ENCODE assay signal across 19 cellular contexts in genomic region chr5:116510525-116510924, GRCh38.
DNase-seq lines count a peak whose midpoint lies in the region; ATAC-seq and TF ChIP-seq lines count a peak whose summit lies in the region.
"Had no signal": no experiment of that assay in that cellular context is flagged by ENCODE, and none has a peak within 500 bp of the region (broad histone marks: within the 10 kb centered on the region; RNA-seq: fewer than 3 reads in every experiment).

No MANE protein-coding gene starts in this region.

- ATAC-seq in left cardiac atrium (peak; percentile 48 to 59), Right ventricle myocardium inferior (no peak), GM18502 (IDR thresholded peaks at IDR 0.05; ENCODE audit: poor library complexity, unreplicated experiment) (no peak)

- H3K4me3 ChIP-seq in endodermal cell (ENCODE audit: low read length) = no peak overlapping the region

- H3K4me1 Mint-ChIP-seq in endodermal cell (peaks cover 60% of the 10 kb centered on the region), nephron (peaks cover 82% of the 10 kb centered on the region)
- H3K4me1 Mint-ChIP-seq: IgD-negative memory B cell had no signal

- no peak overlapping the region for H3K27ac ChIP-seq in endodermal cell (ENCODE audit: low read depth, low read length)

- H3K9me3 Mint-ChIP-seq in endodermal cell (no peaks in the 10 kb centered on the region), nephron (no peaks in the 10 kb centered on the region)
- H3K9me3 Mint-ChIP-seq: CD4-positive, alpha-beta T cell had no signal

- DNase-seq in left cardiac atrium (no peak), Right ventricle myocardium inferior (ENCODE audit: missing footprints) (no peak), endodermal cell (peak; percentile 27), putamen (ENCODE audit: low spot score) (no peak), NCI-H2196 treated with DMSO at 0.1 percent for 48 hours (lab: John Stamatoyannopoulos, UW; ENCODE audit: unreplicated experiment) (no peak)
- DNase-seq in activated CD4-positive, alpha-beta T cell treated with anti-CD3 and anti-CD28 coated beads, Interleukin-2, amount 50 U/mL, for 4 hours = no peak
- DNase-seq: 8988T; BE2C; CD4-positive, alpha-beta T cell; HCEC 1CT; Kasumi-1; MM.1S; NCI-H1092 treated with DMSO at 0.1 percent for 48 hours; NCI-H187; OCI-M1; SIG-M5 had no signal

- H3K9me3 ChIP-seq in endodermal cell (ENCODE audit: control insufficient read depth, low read length) = no peaks in the 10 kb centered on the region

- peaks cover 8% of the 10 kb centered on the region for H3K4me1 ChIP-seq in endodermal cell (ENCODE audit: control insufficient read depth, insufficient read depth, low read length)

- TF ChIP-seq CTCF in endodermal cell (conservative IDR thresholded peaks at IDR 0.05) (no peak), nephron (IDR thresholded peaks at IDR 0.05; ENCODE audit: unreplicated experiment in 3 of 3) (no peak)

- no peaks in the 10 kb centered on the region for H3K36me3 ChIP-seq in endodermal cell (ENCODE audit: control insufficient read depth, insufficient read depth, low read length)
- H3K36me3 ChIP-seq: BE2C had no signal

- H3K27ac Mint-ChIP-seq in endodermal cell = peak overlapping the region; percentile 71
- peak overlapping the region in 2 of 3 experiments; percentile 26 to 65 for H3K27ac Mint-ChIP-seq in nephron
- H3K27ac Mint-ChIP-seq: CD4-positive, alpha-beta T cell; IgD-negative memory B cell had no signal

- H3K27me3 Mint-ChIP-seq in endodermal cell (ENCODE audit: insufficient read depth) = no peaks in the 10 kb centered on the region
- no peaks in the 10 kb centered on the region for H3K27me3 Mint-ChIP-seq in nephron (ENCODE audit: low read depth)
- H3K27me3 Mint-ChIP-seq: CD4-positive, alpha-beta T cell; IgD-negative memory B cell had no signal

- H3K9ac ChIP-seq in endodermal cell (ENCODE audit: extremely low read depth, low read length, poor library complexity, severe bottlenecking) = no peak overlapping the region

- intact Hi-C loops in left cardiac atrium (cut with DNase I) = no loop called here
- intact Hi-C loops in Right ventricle myocardium inferior (cut with DNase I) = no loop called here

- H3K4me3 Mint-ChIP-seq in endodermal cell (peak overlapping the region; percentile 27), nephron (peak overlapping the region in 1 of 3 experiments; percentile 7)
- H3K4me3 Mint-ChIP-seq: CD4-positive, alpha-beta T cell; IgD-negative memory B cell had no signal

- 83% methylated on average over 1 of the region's 1 CpG for WGBS in endodermal cell (ENCODE audit: insufficient coverage in 1 of 2, insufficient read length in 1 of 2), 2 experiments

- H3K36me3 Mint-ChIP-seq in endodermal cell (ENCODE audit: low read depth) (no peaks in the 10 kb centered on the region), nephron (ENCODE audit: low read depth) (peaks cover 17% of the 10 kb centered on the region)

- no peaks in the 10 kb centered on the region for H3K27me3 ChIP-seq in endodermal cell (ENCODE audit: control insufficient read depth, insufficient read depth, low read length, poor library complexity, severe bottlenecking)
- H3K27me3 ChIP-seq: BE2C had no signal

Comparison
In these comparisons a context has a peak if more than half of its experiments do, and no peak if none do; other contexts are left out.
1. ATAC-seq: peak in left cardiac atrium (2 of 2); none in Right ventricle myocardium inferior (single experiment) and GM18502 (single experiment).